ENCODE assay signal across 8 cellular contexts in genomic region chr20:31951203-31951529, GRCh38. TPM values are rescaled to one million over a fixed set of nuclear protein-coding genes. Genes with fewer than 3 reads are reported as not detected.
DNase-seq lines count a peak whose midpoint lies in the region; ATAC-seq and TF ChIP-seq lines count a peak whose summit lies in the region.

No MANE protein-coding gene starts in this region.

- no peak for TF ChIP-seq CTCF in body of pancreas (IDR thresholded peaks at IDR 0.05)
- TF ChIP-seq CTCF in type B pancreatic cell (conservative IDR thresholded peaks at IDR 0.05) = no peak

- peak overlapping the region; percentile 97 for H3K4me3 Mint-ChIP-seq in activated naive CD4-positive, alpha-beta T cell treated with anti-CD3 and anti-CD28 coated beads, Interleukin-2, amount 50 U/mL, for 24 hours
- peak overlapping the region; percentile 100 for H3K4me3 Mint-ChIP-seq in memory B cell
- peak overlapping the region; percentile 99 for H3K4me3 Mint-ChIP-seq in type B pancreatic cell

- intact Hi-C loops in body of pancreas (cut with DNase I) = no loop called here

- H3K27me3 Mint-ChIP-seq in activated naive CD4-positive, alpha-beta T cell treated with anti-CD3 and anti-CD28 coated beads, Interleukin-2, amount 50 U/mL, for 24 hours = no peaks in the 10 kb centered on the region
- H3K27me3 Mint-ChIP-seq in memory B cell = peaks cover 8% of the 10 kb centered on the region
- peaks cover 25% of the 10 kb centered on the region for H3K27me3 Mint-ChIP-seq in type B pancreatic cell

- H3K9me3 Mint-ChIP-seq in activated naive CD4-positive, alpha-beta T cell treated with anti-CD3 and anti-CD28 coated beads, Interleukin-2, amount 50 U/mL, for 24 hours = no peaks in the 10 kb centered on the region
- H3K9me3 Mint-ChIP-seq in memory B cell (no peaks in the 10 kb centered on the region), type B pancreatic cell (no peaks in the 10 kb centered on the region)

- H3K27me3 ChIP-seq in body of pancreas = no peaks in the 10 kb centered on the region

- H3K4me3 ChIP-seq in body of pancreas = peak overlapping the region; percentile 88 to 92

- WGBS in body of pancreas, 2 donors = 2 to 6% methylated on average over 6 of the region's 6 CpGs

- H3K36me3 ChIP-seq in body of pancreas (replicated peaks in 1 of 2; ENCODE audit: insufficient read depth in 1 of 2, low read depth in 2 of 2) = peaks cover 8 to 16% of the 10 kb centered on the region in 2 donors

- no peaks in the 10 kb centered on the region for H3K9me3 ChIP-seq in body of pancreas

- H3K27ac Mint-ChIP-seq in activated naive CD4-positive, alpha-beta T cell treated with anti-CD3 and anti-CD28 coated beads, Interleukin-2, amount 50 U/mL, for 24 hours = peak overlapping the region; percentile 88
- H3K27ac Mint-ChIP-seq in memory B cell (peak overlapping the region; percentile 98), type B pancreatic cell (peak overlapping the region; percentile 90)

- peaks cover 17% of the 10 kb centered on the region for H3K4me1 ChIP-seq in body of pancreas

- ATAC-seq in body of pancreas = no peak
- ATAC-seq in memory B cell (ENCODE audit: low read depth) = no peak
- no peak for ATAC-seq in GM19035 (IDR thresholded peaks at IDR 0.05; ENCODE audit: unreplicated experiment)

- H3K27ac ChIP-seq in body of pancreas = peak overlapping the region in 3 of 4 donors; percentile 48 to 73 (median 71)

- no peak for TF ChIP-seq POLR2A in body of pancreas (IDR thresholded peaks at IDR 0.05)

- H3K4me1 Mint-ChIP-seq in activated naive CD4-positive, alpha-beta T cell treated with anti-CD3 and anti-CD28 coated beads, Interleukin-2, amount 50 U/mL, for 24 hours = peaks cover 33% of the 10 kb centered on the region
- H3K4me1 Mint-ChIP-seq in memory B cell (peaks cover 23% of the 10 kb centered on the region), type B pancreatic cell (ENCODE audit: unreplicated experiment) (peaks cover 25% of the 10 kb centered on the region)

- no peak for DNase-seq in activated naive CD4-positive, alpha-beta T cell treated with Interleukin-2 at 50 U/mL for 16 hours
- no peak for DNase-seq in body of pancreas
- DNase-seq in memory B cell (ENCODE audit: low spot score in 2 of 2) = no peak
- DNase-seq in type B pancreatic cell (ENCODE audit: extremely low spot score, unreplicated experiment) = no peak
- DNase-seq in NCI-H1417 (lab: John Stamatoyannopoulos, UW) = no peak
- no peak for DNase-seq in midbrain (lab: John Stamatoyannopoulos, UW)

- H3K36me3 Mint-ChIP-seq in activated naive CD4-positive, alpha-beta T cell treated with anti-CD3 and anti-CD28 coated beads, Interleukin-2, amount 50 U/mL, for 24 hours = peaks cover 11% of the 10 kb centered on the region
- H3K36me3 Mint-ChIP-seq in memory B cell (peaks cover 24% of the 10 kb centered on the region), type B pancreatic cell (peaks cover 23% of the 10 kb centered on the region)

RNA-seq across cellular contexts. Expression of gene PDRG1, which starts 0.7 kb away (rescaled TPM):
- total RNA-seq in body of pancreas (1 to 10 TPM; 5.4 to 7.9 TPM), type B pancreatic cell (ENCODE audit: low replicate concordance) (24.3 and 24.7 TPM in 2 replicates)

RNA-seq across cellular contexts. Expression of gene XKR7, which starts 16.8 kb away (rescaled TPM):
- under 1 TPM; 0.26 to 0.33 TPM for total RNA-seq in body of pancreas
- 4.2 and 4.9 TPM in 2 replicates for total RNA-seq in type B pancreatic cell (ENCODE audit: low replicate concordance)

RNA-seq across cellular contexts. Expression of gene CCM2L, which starts 59.1 kb away (rescaled TPM):
- total RNA-seq in body of pancreas = 1 to 10 TPM; 3.4 to 5.9 TPM
- 0.19 and 0.63 TPM in 2 replicates for total RNA-seq in type B pancreatic cell (ENCODE audit: low replicate concordance)
